In genomic region chr1:7991504-7992440, GRCh38 we compare ENCODE assay signal across 28 cellular contexts. TPM values are rescaled to one million over a fixed set of nuclear protein-coding genes. Genes with fewer than 3 reads are reported as not detected.
DNase-seq lines count a peak whose midpoint lies in the region; ATAC-seq, FAIRE-seq and TF ChIP-seq lines count a peak whose summit lies in the region.
"Had no signal": no experiment of that assay in that cellular context is flagged by ENCODE, and none has a peak within 500 bp of the region (broad histone marks: within the 10 kb centered on the region; RNA-seq: fewer than 3 reads in every experiment).

No MANE protein-coding gene starts in this region.

- no peak overlapping the region for H3K4me3 ChIP-seq in CD8-positive, alpha-beta T cell (ENCODE audit: low read depth, low read length)
- no peak overlapping the region for H3K4me3 ChIP-seq in GM23338
- H3K4me3 ChIP-seq in RWPE2 (ENCODE audit: severe bottlenecking): no peak overlapping the region
- H3K4me3 ChIP-seq: gastroesophageal sphincter had no signal

- POLR2A ChIA-PET in CD8-positive, alpha-beta T cell (lab: Charles Lee): no interaction called here

- no peak for DNase-seq in CD8-positive, alpha-beta T cell
- DNase-seq in GM23338 (ENCODE audit: low spot score) (peak; percentile 96), RWPE2 (ENCODE audit: low spot score) (no peak), iPS DF 4.7 (ENCODE audit: extremely low read depth, low spot score) (peak; percentile 79), foreskin melanocyte (no peak), GM12891 (ENCODE audit: insufficient read length, low spot score) (no peak)
- DNase-seq in activated T-cell treated with anti-CD3 and anti-CD28 coated beads, Interleukin-2, amount 50 U/mL, for 4 hours: no peak
- DNase-seq: activated CD4-positive, alpha-beta T cell treated with anti-CD3 and anti-CD28 coated beads, Interleukin-2, amount 50 U/mL, for 48 hours; activated effector memory CD4-positive, alpha-beta T cell treated with anti-CD3 and anti-CD28 coated beads, Interleukin-2, amount 50 U/mL, for 16 hours; GOT3; hippocampal formation; kidney glomerular epithelial cell; mammary epithelial cell; NCI-H1092 treated with DMSO at 0.1 percent for 48 hours; NCI-H2081 treated with DMSO at 0.1 percent for 48 hours; NCI-H510A; NK-92 treated with Interleukin-12 subunit alpha and Interleukin-12 subunit beta, amount 100 ng/mL, for 24 hours; SIG-M5; stimulated activated CD4-positive, alpha-beta T cell treated with anti-CD3 and anti-CD28 coated beads, Interleukin-15, amount 100 ng/mL, for 24 hours; SW 1271 had no signal

- no peaks in the 10 kb centered on the region for H3K9me3 ChIP-seq in CD8-positive, alpha-beta T cell (ENCODE audit: low read length)
- no peaks in the 10 kb centered on the region for H3K9me3 ChIP-seq in RWPE2 (ENCODE audit: severe bottlenecking)
- H3K9me3 ChIP-seq: gastroesophageal sphincter, neutrophil had no signal

- no peaks in the 10 kb centered on the region for H3K4me1 ChIP-seq in CD8-positive, alpha-beta T cell (ENCODE audit: insufficient read depth, low read length)
- H3K4me1 ChIP-seq in GM23338 (ENCODE audit: insufficient read depth): peaks cover 3% of the 10 kb centered on the region; the same call in 1 of the 2 replicates
- H3K4me1 ChIP-seq in RWPE2 (ENCODE audit: insufficient read depth, poor library complexity, severe bottlenecking): peaks cover 7% of the 10 kb centered on the region

- H4K20me1 ChIP-seq in GM23338 (replicated peaks; ENCODE audit: insufficient read depth): no peaks in the 10 kb centered on the region

- no peak overlapping the region for H3K27ac ChIP-seq in CD8-positive, alpha-beta T cell (ENCODE audit: low read depth, low read length)
- peak overlapping the region; percentile 85 for H3K27ac ChIP-seq in GM23338 (ENCODE audit: low read depth)
- peak overlapping the region; percentile 0 for H3K27ac ChIP-seq in RWPE2 (ENCODE audit: poor library complexity, severe bottlenecking)
- H3K27ac ChIP-seq: gastroesophageal sphincter, neutrophil had no signal

- no peak for TF ChIP-seq POLR2A in GM12891 (IDR thresholded peaks at IDR 0.05; ENCODE audit: low read depth, low read length)

- no peaks in the 10 kb centered on the region for H3K9me3 Mint-ChIP-seq in CD8-positive, alpha-beta T cell
- peaks cover 2% of the 10 kb centered on the region; the same call in 1 of the 3 replicates for H3K9me3 Mint-ChIP-seq in GM23338
- H3K9me3 Mint-ChIP-seq in activated T-cell treated with anti-CD3 and anti-CD28 coated beads, Interleukin-2, amount 50 U/mL, for 4 hours: no peaks in the 10 kb centered on the region
- H3K9me3 Mint-ChIP-seq: IgD-negative memory B cell; stimulated activated naive CD8-positive, alpha-beta T cell treated with anti-CD3 and anti-CD28 coated beads, Interleukin-15, Interleukin-2, amounts not matched to agents 100 ng/mL and 50 ng/mL, for 24 hours had no signal

- CTCF ChIA-PET in CD8-positive, alpha-beta T cell (lab: Charles Lee): interaction anchor here (0.6 kb wide), 1 partner anchor 14 kb away, joined by 3 read pairs; no protein-coding TSS in a partner anchor

- H3F3A ChIP-seq in GM23338 (replicated peaks; ENCODE audit: low read depth): peaks cover 9% of the 10 kb centered on the region; the same call in 1 of the 2 replicates

- no peak for TF ChIP-seq CTCF in CD8-positive, alpha-beta T cell (IDR thresholded peaks at IDR 0.05)
- no peak for TF ChIP-seq CTCF in GM23338 (conservative IDR thresholded peaks at IDR 0.05; ENCODE audit: low read depth in 2 of 2)
- TF ChIP-seq CTCF in RWPE2 (IDR thresholded peaks at IDR 0.05; ENCODE audit: poor library complexity, severe bottlenecking): no peak

- no peak overlapping the region for H2AFZ ChIP-seq in GM23338

- no peak for ATAC-seq in CD8-positive, alpha-beta T cell
- peak; percentile 99 for ATAC-seq in GM23338
- ATAC-seq in RWPE2 (ENCODE audit: low read depth): no peak
- ATAC-seq in GM18868 (IDR thresholded peaks at IDR 0.05; ENCODE audit: unreplicated experiment): no peak
- no peak for ATAC-seq in activated T-cell treated with anti-CD3 and anti-CD28 coated beads, Interleukin-2, amount 50 U/mL, for 4 hours
- ATAC-seq: gastroesophageal sphincter had no signal

- H3K27ac Mint-ChIP-seq in CD8-positive, alpha-beta T cell: peak overlapping the region; percentile 4
- peak overlapping the region; percentile 66 for H3K27ac Mint-ChIP-seq in GM23338
- H3K27ac Mint-ChIP-seq: progenitor cell of endocrine pancreas; stimulated activated naive CD8-positive, alpha-beta T cell treated with anti-CD3 and anti-CD28 coated beads, Interleukin-15, Interleukin-2, amounts not matched to agents 100 ng/mL and 50 ng/mL, for 24 hours had no signal

- H3K4me2 ChIP-seq in GM23338: 0 out of 2 replicates have a peak overlapping the region, but pooled peaks have one; percentile 29

- H3K36me3 Mint-ChIP-seq in CD8-positive, alpha-beta T cell: peaks cover 30% of the 10 kb centered on the region
- peaks cover 15% of the 10 kb centered on the region for H3K36me3 Mint-ChIP-seq in GM23338 (ENCODE audit: low read depth)
- peaks cover 11% of the 10 kb centered on the region for H3K36me3 Mint-ChIP-seq in activated T-cell treated with anti-CD3 and anti-CD28 coated beads, Interleukin-2, amount 50 U/mL, for 4 hours (ENCODE audit: insufficient read depth)

- H3K9me2 ChIP-seq in GM23338 (ENCODE audit: insufficient read depth): no peaks in the 10 kb centered on the region

- H3K4me3 Mint-ChIP-seq in CD8-positive, alpha-beta T cell: no peak overlapping the region
- H3K4me3 Mint-ChIP-seq in GM23338: peak overlapping the region; percentile 7; the same call in 2 of the 3 replicates
- H3K4me3 Mint-ChIP-seq in activated T-cell treated with anti-CD3 and anti-CD28 coated beads, Interleukin-2, amount 50 U/mL, for 4 hours: no peak overlapping the region
- H3K4me3 Mint-ChIP-seq: CD14-positive monocyte; IgD-negative memory B cell; stimulated activated naive CD8-positive, alpha-beta T cell treated with anti-CD3 and anti-CD28 coated beads, Interleukin-15, Interleukin-2, amounts not matched to agents 100 ng/mL and 50 ng/mL, for 24 hours had no signal

- intact Hi-C loops in CD8-positive, alpha-beta T cell (cut with DNase I, micrococcal nuclease): no loop called here

- FAIRE-seq in GM12891 (lab: Jason Lieb, UNC): no peak

- H3K27me3 ChIP-seq in CD8-positive, alpha-beta T cell (ENCODE audit: insufficient read depth, low read length): no peaks in the 10 kb centered on the region
- H3K27me3 ChIP-seq in GM23338 (ENCODE audit: insufficient read depth) (no peaks in the 10 kb centered on the region), RWPE2 (ENCODE audit: insufficient read depth, poor library complexity, severe bottlenecking) (no peaks in the 10 kb centered on the region)
- H3K27me3 ChIP-seq: gastroesophageal sphincter, neutrophil had no signal

- no peaks in the 10 kb centered on the region for H3K4me1 Mint-ChIP-seq in CD8-positive, alpha-beta T cell (ENCODE audit: low read depth)
- peaks cover 17% of the 10 kb centered on the region for H3K4me1 Mint-ChIP-seq in GM23338
- H3K4me1 Mint-ChIP-seq in activated T-cell treated with anti-CD3 and anti-CD28 coated beads, Interleukin-2, amount 50 U/mL, for 4 hours (ENCODE audit: low read depth): no peaks in the 10 kb centered on the region

- H3K36me3 ChIP-seq in CD8-positive, alpha-beta T cell (ENCODE audit: insufficient read depth, low read length): no peaks in the 10 kb centered on the region
- H3K36me3 ChIP-seq in GM23338 (ENCODE audit: insufficient read depth) (no peaks in the 10 kb centered on the region), RWPE2 (ENCODE audit: low read depth) (no peaks in the 10 kb centered on the region)

- H3K79me2 ChIP-seq in GM23338 (replicated peaks; ENCODE audit: insufficient read depth): no peaks in the 10 kb centered on the region

- H3K27me3 Mint-ChIP-seq in CD8-positive, alpha-beta T cell (ENCODE audit: low read depth): no peaks in the 10 kb centered on the region
- H3K27me3 Mint-ChIP-seq in GM23338 (ENCODE audit: insufficient read depth, low read depth, poor library complexity): peaks cover 3% of the 10 kb centered on the region
- H3K27me3 Mint-ChIP-seq in activated T-cell treated with anti-CD3 and anti-CD28 coated beads, Interleukin-2, amount 50 U/mL, for 4 hours (ENCODE audit: low read depth): no peaks in the 10 kb centered on the region
- H3K27me3 Mint-ChIP-seq: IgD-negative memory B cell; progenitor cell of endocrine pancreas; stimulated activated naive CD8-positive, alpha-beta T cell treated with anti-CD3 and anti-CD28 coated beads, Interleukin-15, Interleukin-2, amounts not matched to agents 100 ng/mL and 50 ng/mL, for 24 hours had no signal

TF ChIP-seq in GM23338, 12 proteins besides CTCF, POLR2A, EP300 and RAD21 (continues in another document):
- TF ChIP-seq CREB1 (CRISPR knock-in tag; IDR thresholded peaks at IDR 0.05; ENCODE audit: low read depth): 0 out of 2 replicates have a peak, but pooled peaks have one; percentile 20

TF ChIP-seq in GM12891, 5 proteins besides CTCF, POLR2A, EP300 and RAD21:
- TF ChIP-seq PAX5 (IDR thresholded peaks at IDR 0.05; ENCODE audit: insufficient read depth, low read length, severe bottlenecking) (no peak), TAF1 (IDR thresholded peaks at IDR 0.05; ENCODE audit: low read depth, low read length) (no peak), POU2F2 (IDR thresholded peaks at IDR 0.05; ENCODE audit: low read depth, low read length) (no peak), SPI1 (IDR thresholded peaks at IDR 0.05; ENCODE audit: low read depth, low read length) (no peak), POLR2AphosphoS5 (IDR thresholded peaks at IDR 0.05; ENCODE audit: low read depth, low read length) (no peak)

RNA-seq across cellular contexts. Expression of gene PARK7, which starts 30.3 kb away (rescaled TPM):
- 10 to 100 TPM; 67.9 to 70.0 TPM for total RNA-seq in CD8-positive, alpha-beta T cell
- total RNA-seq in GM23338 (2014; rRNA removed; shearing (Covaris generic)): 178 and 184 TPM in 2 replicates
- 592 and 679 TPM in 2 replicates for polyA plus RNA-seq in GM23338 (2016; fragmentation: Nextera tagmentation; extraction: Ambion mirVana)
- 566 TPM for polyA plus RNA-seq in GM12891 (2012; ENCODE audit: low read depth, missing spikeins)
- 100 to 1,000 TPM; 401 to 466 (median 411) TPM for total RNA-seq in activated T-cell treated with anti-CD3 and anti-CD28 coated beads, Interleukin-2, amount 50 U/mL, for 4 hours

RNA-seq across cellular contexts. Expression of gene ERRFI1, which starts 34.3 kb away (rescaled TPM):
- 1 to 10 TPM; 4.4 to 4.9 TPM for total RNA-seq in CD8-positive, alpha-beta T cell
- 51.3 and 59.8 TPM in 2 replicates for total RNA-seq in GM23338 (2014; rRNA removed; shearing (Covaris generic))
- polyA plus RNA-seq in GM23338 (2016; fragmentation: Nextera tagmentation; extraction: Ambion mirVana): 19.7 and 22.9 TPM in 2 replicates
- 3.6 TPM for polyA plus RNA-seq in GM12891 (2012; ENCODE audit: low read depth, missing spikeins)
- 1 to 10 TPM; 2.9 to 4.6 (median 3.3) TPM for total RNA-seq in activated T-cell treated with anti-CD3 and anti-CD28 coated beads, Interleukin-2, amount 50 U/mL, for 4 hours

RNA-seq across cellular contexts. Expression of gene TNFRSF9, which starts 51.1 kb away (rescaled TPM):
- 1 to 10 TPM; 3.8 to 3.9 TPM for total RNA-seq in CD8-positive, alpha-beta T cell
- not detected in 2 replicates for total RNA-seq in GM23338 (2014; rRNA removed; shearing (Covaris generic))
- not detected in 2 replicates for polyA plus RNA-seq in GM23338 (2016; fragmentation: Nextera tagmentation; extraction: Ambion mirVana)
- polyA plus RNA-seq in GM12891 (2012; ENCODE audit: low read depth, missing spikeins): 3.9 TPM
- total RNA-seq in activated T-cell treated with anti-CD3 and anti-CD28 coated beads, Interleukin-2, amount 50 U/mL, for 4 hours: 100 to 1,000 TPM; 103 to 119 (median 113) TPM
- total RNA-seq: cerebellum, mammary epithelial cell had no signal
- polyA plus RNA-seq: IgD-negative memory B cell, mammary epithelial cell had no signal

Comparison
In these comparisons a context has a peak if more than half of its experiments do, and no peak if none do; other contexts are left out.
1. DNase-seq: peak in GM23338 (single experiment) and iPS DF 4.7 (single experiment); none in CD8-positive, alpha-beta T cell (0 of 7), RWPE2 (single experiment), foreskin melanocyte (single experiment), GM12891 (single experiment) and activated T-cell treated with anti-CD3 and anti-CD28 coated beads, Interleukin-2, amount 50 U/mL, for 4 hours (single experiment).
2. RNA of gene TNFRSF9, which starts 51.1 kb away (total RNA-seq): 103 to 119 TPM in activated T-cell treated with anti-CD3 and anti-CD28 coated beads, Interleukin-2, amount 50 U/mL, for 4 hours; 3.8 to 3.9 TPM in CD8-positive, alpha-beta T cell and not detected in GM23338; every median in the first group is over 10 times any median in the second.